8 cellular contexts compared by ENCODE assay signal in genomic region chr14:39266589-39266870, GRCh38. TPM values are rescaled to one million over a fixed set of nuclear protein-coding genes. Genes with fewer than 3 reads are reported as not detected.
DNase-seq lines count a peak whose midpoint lies in the region; ATAC-seq and TF ChIP-seq lines count a peak whose summit lies in the region.

No MANE protein-coding gene starts in this region.

- peak overlapping the region; percentile 95 for H2AFZ ChIP-seq in OCI-LY3 (ENCODE audit: low read depth, low read length)

- 0% methylated on average over 9 of the region's 28 CpGs; no CpG with 5 or more reads in 1 of the 2 donors for WGBS in upper lobe of left lung, 2 donors

- TF ChIP-seq CTCF in OCI-LY3 (IDR thresholded peaks at IDR 0.05; ENCODE audit: low read depth, low read length) (no peak), mesothelial cell of epicardium (IDR thresholded peaks at IDR 0.05; ENCODE audit: unreplicated experiment) (no peak), upper lobe of left lung (IDR thresholded peaks at IDR 0.05) (peak in 1 of 6 experiments; percentile 9)

- POLR2A ChIA-PET in activated CD4-positive, alpha-beta T cell treated with anti-CD3 and anti-CD28 coated beads for 36 hours (lab: Charles Lee): interaction anchor here (1.1 to 1.5 kb wide), 4 partner anchors 37 to 152 kb away, joined by 3 to 8 read pairs (median 4); partner anchors contain the start of genes GEMIN2 and TRAPPC6B

- peak overlapping the region; percentile 73 for H3K4me3 Mint-ChIP-seq in activated CD4-positive, alpha-beta T cell treated with anti-CD3 and anti-CD28 coated beads for 36 hours
- peak overlapping the region; percentile 99 for H3K4me3 Mint-ChIP-seq in dendritic cell treated with granulocyte-macrophage colony-stimulating factor and Interleukin-4, amounts not matched to agents 40 ng/mL and 50 ng/mL, for 4 days
- peak overlapping the region; percentile 93 for H3K4me3 Mint-ChIP-seq in mesothelial cell of epicardium

- peak overlapping the region; percentile 89 for H3K4me2 ChIP-seq in OCI-LY3 (ENCODE audit: low read length)

- no peaks in the 10 kb centered on the region for H3K27me3 Mint-ChIP-seq in activated CD4-positive, alpha-beta T cell treated with anti-CD3 and anti-CD28 coated beads for 36 hours
- no peaks in the 10 kb centered on the region for H3K27me3 Mint-ChIP-seq in dendritic cell treated with granulocyte-macrophage colony-stimulating factor and Interleukin-4, amounts not matched to agents 40 ng/mL and 50 ng/mL, for 4 days
- H3K27me3 Mint-ChIP-seq in mesothelial cell of epicardium (ENCODE audit: low read depth): no peaks in the 10 kb centered on the region

- peaks cover 4% of the 10 kb centered on the region; the same call in 1 of the 2 replicates for H4K20me1 ChIP-seq in OCI-LY3 (ENCODE audit: insufficient read depth, low read length)

- peaks cover 4% of the 10 kb centered on the region for H3K9me3 Mint-ChIP-seq in activated CD4-positive, alpha-beta T cell treated with anti-CD3 and anti-CD28 coated beads for 36 hours (ENCODE audit: low read depth)
- no peaks in the 10 kb centered on the region for H3K9me3 Mint-ChIP-seq in dendritic cell treated with granulocyte-macrophage colony-stimulating factor and Interleukin-4, amounts not matched to agents 40 ng/mL and 50 ng/mL, for 4 days
- peaks cover 13% of the 10 kb centered on the region for H3K9me3 Mint-ChIP-seq in mesothelial cell of epicardium

- H3K27ac ChIP-seq in OCI-LY3 (ENCODE audit: low read length): peak overlapping the region; percentile 75
- peak overlapping the region; percentile 96 to 99 (median 99) for H3K27ac ChIP-seq in upper lobe of left lung

- ATAC-seq in activated CD4-positive, alpha-beta T cell treated with anti-CD3 and anti-CD28 coated beads for 36 hours: no peak
- ATAC-seq in HG02798 (IDR thresholded peaks at IDR 0.05; ENCODE audit: poor library complexity, unreplicated experiment) (peak; percentile 49), upper lobe of left lung (ENCODE audit: low FRiP score in 2 of 2) (peak; percentile 78 to 81)

- peaks cover 45% of the 10 kb centered on the region for H3K4me1 Mint-ChIP-seq in activated CD4-positive, alpha-beta T cell treated with anti-CD3 and anti-CD28 coated beads for 36 hours
- H3K4me1 Mint-ChIP-seq in dendritic cell treated with granulocyte-macrophage colony-stimulating factor and Interleukin-4, amounts not matched to agents 40 ng/mL and 50 ng/mL, for 4 days (ENCODE audit: low read depth): peaks cover 44% of the 10 kb centered on the region
- H3K4me1 Mint-ChIP-seq in mesothelial cell of epicardium: peaks cover 33% of the 10 kb centered on the region

- H3K4me3 ChIP-seq in OCI-LY3 (ENCODE audit: low read length) (peak overlapping the region; percentile 91), upper lobe of left lung (peak overlapping the region; percentile 63 to 90 (median 88))

- H3K27ac Mint-ChIP-seq in activated CD4-positive, alpha-beta T cell treated with anti-CD3 and anti-CD28 coated beads for 36 hours: peak overlapping the region; percentile 95
- peak overlapping the region; percentile 99 for H3K27ac Mint-ChIP-seq in dendritic cell treated with granulocyte-macrophage colony-stimulating factor and Interleukin-4, amounts not matched to agents 40 ng/mL and 50 ng/mL, for 4 days
- H3K27ac Mint-ChIP-seq in mesothelial cell of epicardium: peak overlapping the region; percentile 98

- peaks cover 8% of the 10 kb centered on the region for H3K36me3 Mint-ChIP-seq in activated CD4-positive, alpha-beta T cell treated with anti-CD3 and anti-CD28 coated beads for 36 hours (ENCODE audit: low read depth)
- H3K36me3 Mint-ChIP-seq in dendritic cell treated with granulocyte-macrophage colony-stimulating factor and Interleukin-4, amounts not matched to agents 40 ng/mL and 50 ng/mL, for 4 days (ENCODE audit: low read depth): peaks cover 24% of the 10 kb centered on the region
- peaks cover 3% of the 10 kb centered on the region for H3K36me3 Mint-ChIP-seq in mesothelial cell of epicardium

- no peak for TF ChIP-seq EP300 in upper lobe of left lung (IDR thresholded peaks at IDR 0.05)

- H3K79me2 ChIP-seq in OCI-LY3 (ENCODE audit: low read length): peaks cover 46% of the 10 kb centered on the region

- H3K36me3 ChIP-seq in OCI-LY3 (replicated peaks; ENCODE audit: low read depth, low read length): peaks cover 11% of the 10 kb centered on the region
- H3K36me3 ChIP-seq in upper lobe of left lung: no peaks in the 10 kb centered on the region

- H3K9ac ChIP-seq in OCI-LY3 (ENCODE audit: low read length): peak overlapping the region; percentile 83

- intact Hi-C loops in activated CD4-positive, alpha-beta T cell treated with anti-CD3 and anti-CD28 coated beads for 36 hours (cut with DNase I, micrococcal nuclease): loop anchor here (2.0 to 10.0 kb wide), 3 partner anchors 162 to 166 kb away; partner anchors contain the start of genes SEC23A (in 2 of the 2) and FBXO33 (in 1 of the 2)
- intact Hi-C loops in dendritic cell treated with granulocyte-macrophage colony-stimulating factor and Interleukin-4, amounts not matched to agents 40 ng/mL and 50 ng/mL, for 4 days (cut with micrococcal nuclease): loop anchor here (2.0 to 5.0 kb wide), 2 partner anchors 92 to 154 kb away; partner anchors contain the start of genes GEMIN2 and PNN

- H3K9me3 ChIP-seq in OCI-LY3 (ENCODE audit: insufficient read depth, low read length): peaks cover 6% of the 10 kb centered on the region; the same call in 1 of the 2 replicates
- H3K9me3 ChIP-seq in upper lobe of left lung: no peaks in the 10 kb centered on the region

- DNase-seq in activated CD4-positive, alpha-beta T cell treated with anti-CD3 and anti-CD28 coated beads for 36 hours: no peak
- no peak for DNase-seq in activated CD4-positive, alpha-beta T cell treated with anti-CD3 and anti-CD28 coated beads for 1 hour
- DNase-seq in mesothelial cell of epicardium (ENCODE audit: low spot score in 2 of 2, unreplicated experiment in 2 of 2) (peak; percentile 29 to 73), upper lobe of left lung (peak in 1 of 2 donors; percentile 57), NCI-H2227 treated with DMSO at 0.1 percent for 48 hours (lab: John Stamatoyannopoulos, UW) (no peak)

- no peaks in the 10 kb centered on the region for H3K27me3 ChIP-seq in OCI-LY3 (ENCODE audit: low read depth, low read length)
- H3K27me3 ChIP-seq in upper lobe of left lung: no peaks in the 10 kb centered on the region

- TF ChIP-seq POLR2A in upper lobe of left lung (IDR thresholded peaks at IDR 0.05): no peak

- H3K4me1 ChIP-seq in OCI-LY3 (ENCODE audit: low read length) (peaks cover 24% of the 10 kb centered on the region), upper lobe of left lung (peaks cover 16 to 29% (median 24%) of the 10 kb centered on the region in 4 donors)

- CTCF ChIA-PET in activated CD4-positive, alpha-beta T cell treated with anti-CD3 and anti-CD28 coated beads for 36 hours (lab: Charles Lee): interaction anchor here (1.1 to 1.4 kb wide), 3 partner anchors 9 to 35 kb away, joined by 3 to 4 read pairs (median 3); no protein-coding TSS in a partner anchor

RNA-seq across cellular contexts. Expression of gene MIA2, which starts 32.8 kb away (rescaled TPM):
- 10 to 100 TPM; 18.2 to 22.2 TPM for total RNA-seq in activated CD4-positive, alpha-beta T cell treated with anti-CD3 and anti-CD28 coated beads for 36 hours
- total RNA-seq in mesothelial cell of epicardium (18.9 to 21.3 TPM (median 19.7 TPM) in 3 replicates), upper lobe of left lung (10 to 100 TPM; 13.0 to 56.8 (median 25.4) TPM)

Comparison
In these comparisons a context has a peak if more than half of its experiments do, and no peak if none do; other contexts are left out.
1. DNase-seq: peak in mesothelial cell of epicardium (2 of 2); none in activated CD4-positive, alpha-beta T cell treated with anti-CD3 and anti-CD28 coated beads for 36 hours (single experiment), activated CD4-positive, alpha-beta T cell treated with anti-CD3 and anti-CD28 coated beads for 1 hour (single experiment) and NCI-H2227 treated with DMSO at 0.1 percent for 48 hours (single experiment).
2. Peak in every context shown above with its lines, with median percentiles within 50 percentile points of each other: H3K27ac Mint-ChIP-seq and H3K4me3 Mint-ChIP-seq.